In genomic region chr2:96413067-96413722, GRCh38 we compare ENCODE assay signal across 11 cellular contexts.
DNase-seq lines count a peak whose midpoint lies in the region; ATAC-seq and TF ChIP-seq lines count a peak whose summit lies in the region.
"Had no signal": no experiment of that assay in that cellular context is flagged by ENCODE, and none has a peak within 500 bp of the region (broad histone marks: within the 10 kb centered on the region; RNA-seq: fewer than 3 reads in every experiment).

No MANE protein-coding gene starts in this region.

- no peak for ATAC-seq in heart left ventricle
- no peak for ATAC-seq in HG02759 (IDR thresholded peaks at IDR 0.05; ENCODE audit: unreplicated experiment)
- ATAC-seq in GM21737 (IDR thresholded peaks at IDR 0.05; ENCODE audit: unreplicated experiment), result no peak

- intact Hi-C loops in heart left ventricle (cut with DNase I), result no loop called here
- intact Hi-C loops in cardiac septum (cut with DNase I), result no loop called here
- intact Hi-C loops in vagina (cut with DNase I), result no loop called here

- DNase-seq in heart left ventricle (no peak), cardiac septum (ENCODE audit: low spot score) (no peak), T47D (ENCODE audit: low read depth in 1 of 2, low spot score in 1 of 2) (peak; percentile 20 to 39), midbrain (lab: John Stamatoyannopoulos, UW) (peak; percentile 39), vagina (ENCODE audit: extremely low spot score in 2 of 2) (no peak), NCI-H2227 (lab: John Stamatoyannopoulos, UW; ENCODE audit: unreplicated experiment) (no peak)
- DNase-seq: activated CD4-positive, alpha-beta memory T cell treated with anti-CD3 and anti-CD28 coated beads for 36 hours; NCI-H446 treated with DMSO at 0.1 percent for 48 hours had no signal

- in situ Hi-C loops in T47D (cut with HindIII; ENCODE audit: low pct_unique_long_range_greater_than_20kb, low sequenced_read_pairs), result no loop called here

- H3K9me3 ChIP-seq in heart left ventricle (peaks cover 0 to 9% (median 2%) of the 10 kb centered on the region in 12 donors), vagina (no peaks in the 10 kb centered on the region)

- peaks cover 0 to 20% (median 14%) of the 10 kb centered on the region in 12 donors for H3K4me1 ChIP-seq in heart left ventricle
- H3K4me1 ChIP-seq in vagina, result peaks cover 12% of the 10 kb centered on the region

- no peaks in the 10 kb centered on the region for H3K36me3 ChIP-seq in heart left ventricle
- H3K36me3 ChIP-seq in vagina, result no peaks in the 10 kb centered on the region
- H3K36me3 ChIP-seq: BLaER1 treated with 17β-estradiol and CSF1 and Interleukin-3, amounts not matched to agents 10 nM and 100 nM had no signal

- 66 to 87% (median 75%) methylated on average over 7 of the region's 7 CpGs for WGBS in heart left ventricle, 4 donors

- TF ChIP-seq POLR2A in heart left ventricle (IDR thresholded peaks at IDR 0.05), result no peak
- TF ChIP-seq POLR2A in vagina (IDR thresholded peaks at IDR 0.05), result no peak

- H3K27ac ChIP-seq in heart left ventricle (peak overlapping the region in 3 of 12 donors; percentile 27 to 45 (median 29)), vagina (no peak overlapping the region)
- H3K27ac ChIP-seq: BLaER1 treated with 17β-estradiol and CSF1 and Interleukin-3, amounts not matched to agents 10 nM and 100 nM had no signal

- no peak for TF ChIP-seq CTCF in heart left ventricle (IDR thresholded peaks at IDR 0.05)
- TF ChIP-seq CTCF in vagina (IDR thresholded peaks at IDR 0.05), result no peak

- H3K4me3 ChIP-seq in heart left ventricle (peak overlapping the region in 9 of 12 donors; percentile 24 to 56 (median 38)), vagina (peak overlapping the region; percentile 28 to 37)
- H3K4me3 ChIP-seq: BLaER1 treated with 17β-estradiol and CSF1 and Interleukin-3, amounts not matched to agents 10 nM and 100 nM had no signal

- no peaks in the 10 kb centered on the region for H3K27me3 ChIP-seq in heart left ventricle
- no peaks in the 10 kb centered on the region for H3K27me3 ChIP-seq in vagina
- H3K27me3 ChIP-seq: BLaER1 treated with 17β-estradiol and CSF1 and Interleukin-3, amounts not matched to agents 10 nM and 100 nM had no signal

Comparison
In these comparisons a context has a peak if more than half of its experiments do, and no peak if none do; other contexts are left out.
1. DNase-seq: peak in T47D (2 of 2) and midbrain (single experiment); none in heart left ventricle (0 of 5), cardiac septum (single experiment), vagina (0 of 2) and NCI-H2227 (single experiment).